12 cellular contexts compared by ENCODE assay signal in genomic region chr1:169891539-169891885, GRCh38. TPM values are rescaled to one million over a fixed set of nuclear protein-coding genes. Genes with fewer than 3 reads are reported as not detected.
DNase-seq lines count a peak whose midpoint lies in the region; ATAC-seq and TF ChIP-seq lines count a peak whose summit lies in the region.
"Had no signal": no experiment of that assay in that cellular context is flagged by ENCODE, and none has a peak within 500 bp of the region (broad histone marks: within the 10 kb centered on the region; RNA-seq: fewer than 3 reads in every experiment).

No MANE protein-coding gene starts in this region.

- H3K36me3 ChIP-seq in BLaER1 (peaks cover 19% of the 10 kb centered on the region), HUES64 (ENCODE audit: insufficient read depth, low read length) (peaks cover 22% of the 10 kb centered on the region)

- H3K4me1 Mint-ChIP-seq in brain (peaks cover 48% of the 10 kb centered on the region), naive B cell (peaks cover 41 to 53% (median 44%) of the 10 kb centered on the region in 3 donors)

- no peak for TF ChIP-seq CTCF in brain (conservative IDR thresholded peaks at IDR 0.05)

- H3K9ac ChIP-seq in BLaER1 (no peak overlapping the region), HUES64 (ENCODE audit: low read depth, low read length) (no peak overlapping the region)

- H3K4me2 ChIP-seq in BLaER1 = peak overlapping the region; percentile 1; the same call in 1 of the 2 replicates

- no peak overlapping the region for H3K27ac ChIP-seq in BLaER1
- no peak overlapping the region for H3K27ac ChIP-seq in HUES64 (ENCODE audit: low read depth, low read length)

- H3K36me3 Mint-ChIP-seq in brain (peaks cover 12% of the 10 kb centered on the region), naive B cell (peaks cover 1 to 10% of the 10 kb centered on the region in 2 donors)

- 100% methylated on average over 1 of the region's 2 CpGs for WGBS in HUES64

- ATAC-seq in naive B cell (ENCODE audit: low read depth in 2 of 2) (no peak), HG02840 (IDR thresholded peaks at IDR 0.05; ENCODE audit: low FRiP score, unreplicated experiment) (no peak)

- H3K27me3 Mint-ChIP-seq in brain (peaks cover 10% of the 10 kb centered on the region), naive B cell (peaks cover 5 to 6% (median 5%) of the 10 kb centered on the region in 3 donors)

- H3K9me3 ChIP-seq in BLaER1 (no peaks in the 10 kb centered on the region), HUES64 (ENCODE audit: insufficient read depth, low read depth, low read length) (no peaks in the 10 kb centered on the region)

- H3K4me3 Mint-ChIP-seq in brain (peak overlapping the region; percentile 32 to 96 (median 65)), naive B cell (peak overlapping the region in 6 of 8 donors; percentile 41 to 91 (median 64))

- H3K4me1 ChIP-seq in BLaER1 (peaks cover 24% of the 10 kb centered on the region), HUES64 (ENCODE audit: insufficient read depth, low read length) (peaks cover 24% of the 10 kb centered on the region)

- no peak for DNase-seq in naive B cell
- no peak for DNase-seq in effector CD4-positive, alpha-beta T cell
- DNase-seq in NCI-H1048 (lab: John Stamatoyannopoulos, UW) = no peak
- DNase-seq in midbrain (lab: John Stamatoyannopoulos, UW) = no peak
- DNase-seq: dermis blood vessel endothelial cell, DMS79 treated with DMSO at 0.1 percent for 48 hours, NCI-H1092, substantia nigra had no signal

- H3K27ac Mint-ChIP-seq in brain (peak overlapping the region in 3 of 5 experiments; percentile 6 to 98 (median 79)), naive B cell (peak overlapping the region in 4 of 6 donors; percentile 58 to 91 (median 82))

- no peaks in the 10 kb centered on the region for H3K27me3 ChIP-seq in BLaER1
- no peaks in the 10 kb centered on the region for H3K27me3 ChIP-seq in HUES64 (ENCODE audit: insufficient read depth, low read length)

- H3K4me3 ChIP-seq in BLaER1 (no peak overlapping the region), HUES64 (ENCODE audit: low read length) (0 out of 2 replicates have a peak overlapping the region, but pooled peaks have one; percentile 1)

- H4K20me1 ChIP-seq in BLaER1 = peaks cover 4% of the 10 kb centered on the region; the same call in 1 of the 2 replicates

- H3K9me3 Mint-ChIP-seq in brain = no peaks in the 10 kb centered on the region
- no peaks in the 10 kb centered on the region for H3K9me3 Mint-ChIP-seq in naive B cell

RNA-seq across cellular contexts. Expression of gene SCYL3, which starts 2.2 kb away (rescaled TPM):
- 3.5 TPM for polyA plus RNA-seq in HUES64 (2013, experiment 1 of 2)
- 5.8 TPM for polyA plus RNA-seq in HUES64 (2013, experiment 2 of 2)
- polyA plus RNA-seq in brain (ENCODE audit: insufficient read depth, low read depth, low replicate concordance) (2.4 TPM), naive B cell (ENCODE audit: low read depth in 6 of 6) (10 to 100 TPM in 5 of 6 donors, 1 to 10 TPM in 1; 8.8 to 31.0 (median 14.5) TPM)
